16 cellular contexts compared by ENCODE assay signal in genomic region chr2:230594286-230594840, GRCh38.
"Had no signal": no experiment of that assay in that cellular context is flagged by ENCODE, and none has a peak within 500 bp of the region (broad histone marks: within the 10 kb centered on the region; RNA-seq: fewer than 3 reads in every experiment).

No MANE protein-coding gene starts in this region.

- FAIRE-seq: bronchial epithelial cell, frontal cortex had no signal

- DNase-seq: activated CD4-positive, alpha-beta T cell treated with anti-CD3 and anti-CD28 coated beads, Interleukin-2, amount 50 U/mL, for 48 hours; activated gamma-delta T cell treated with Interleukin-2 at 50 U/mL for 16 hours; activated T-cell treated with anti-CD3 and anti-CD28 coated beads, Interleukin-2, amount 50 U/mL, for 24 hours; aorta; effector memory CD4-positive, alpha-beta T cell; head of caudate nucleus; kidney glomerular epithelial cell; mesendoderm; ovary; sigmoid colon; spleen had no signal

- H3K27ac ChIP-seq: epithelial cell of prostate, ovary, sigmoid colon, spleen had no signal

- H3K36me3 ChIP-seq: ovary, sigmoid colon, spleen had no signal

- H3K9me3 ChIP-seq: ovary, sigmoid colon, spleen had no signal

- H3K27ac Mint-ChIP-seq: activated T-cell treated with anti-CD3 and anti-CD28 coated beads, Interleukin-2, amount 50 U/mL, for 24 hours; dendritic cell treated with granulocyte-macrophage colony-stimulating factor and Interleukin-4, amounts not matched to agents 40 ng/mL and 50 ng/mL, for 4 days; T-helper 2 cell treated with Interferon-gamma antibody and Interleukin-4, amounts not matched to agents 5 μg/mL and 100 μg/mL, for 36 hours had no signal

- H3K4me3 Mint-ChIP-seq: activated T-cell treated with anti-CD3 and anti-CD28 coated beads, Interleukin-2, amount 50 U/mL, for 24 hours; dendritic cell treated with granulocyte-macrophage colony-stimulating factor and Interleukin-4, amounts not matched to agents 40 ng/mL and 50 ng/mL, for 4 days; T-helper 2 cell treated with Interferon-gamma antibody and Interleukin-4, amounts not matched to agents 5 μg/mL and 100 μg/mL, for 36 hours had no signal

- H3K27me3 ChIP-seq: ovary, sigmoid colon, spleen had no signal

- H3K9me3 Mint-ChIP-seq: dendritic cell treated with granulocyte-macrophage colony-stimulating factor and Interleukin-4, amounts not matched to agents 40 ng/mL and 50 ng/mL, for 4 days had no signal

- H3K4me3 ChIP-seq: ovary, sigmoid colon, spleen had no signal

- H3K4me1 ChIP-seq: sigmoid colon had no signal

- H3K27me3 Mint-ChIP-seq: activated T-cell treated with anti-CD3 and anti-CD28 coated beads, Interleukin-2, amount 50 U/mL, for 24 hours had no signal
